ENCODE assay signal across 17 cellular contexts in the genomic region with DNA sequence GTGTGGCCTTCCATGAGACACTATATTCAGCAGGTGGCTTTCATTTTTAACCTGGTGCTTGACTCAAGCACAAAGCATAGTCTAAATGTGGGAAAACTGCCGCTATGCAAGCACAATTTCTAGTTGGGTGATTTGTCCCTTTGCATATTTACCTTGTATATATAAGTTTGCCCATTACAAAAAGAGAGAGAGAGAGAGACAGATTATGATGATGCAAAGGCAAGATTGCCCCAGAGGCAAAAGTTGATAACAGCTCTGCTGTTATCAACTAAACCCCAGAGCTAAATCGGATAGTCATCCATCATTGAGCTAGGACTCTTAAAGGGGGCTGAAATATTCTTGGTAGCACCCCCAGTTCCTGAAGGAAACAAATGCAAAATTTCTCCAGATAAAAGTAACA.
DNase-seq lines count a peak whose midpoint lies in the region; ATAC-seq, FAIRE-seq and TF ChIP-seq lines count a peak whose summit lies in the region.
"Had no signal": no experiment of that assay in that cellular context is flagged by ENCODE, and none has a peak within 500 bp of the region (broad histone marks: within the 10 kb centered on the region; RNA-seq: fewer than 3 reads in every experiment).

No MANE protein-coding gene starts in this region.

- H3K4me3 ChIP-seq in GM23338 = no peak overlapping the region
- no peak overlapping the region for H3K4me3 ChIP-seq in Loucy (ENCODE audit: low read length, poor library complexity, severe bottlenecking)
- H3K4me3 ChIP-seq in K562 = no peak overlapping the region

- POLR2A ChIA-PET in K562 (lab: Yijun Ruan, JAX) = no interaction called here

- H3K27me3 Mint-ChIP-seq in GM23338 (ENCODE audit: insufficient read depth, low read depth, poor library complexity) = peaks cover 1% of the 10 kb centered on the region
- H3K27me3 Mint-ChIP-seq in activated T-helper 17 cell treated with anti-CD3 and anti-CD28 coated beads, Interleukin-2, amount 50 U/mL, for 72 hours = peaks cover 10% of the 10 kb centered on the region

- WGBS in K562 (ENCODE audit: insufficient coverage, low coverage, missing lambda C conversion rate) = 6% methylated on average over 2 of the region's 2 CpGs

- H3K36me3 ChIP-seq in GM23338 (ENCODE audit: insufficient read depth) (no peaks in the 10 kb centered on the region), Loucy (ENCODE audit: insufficient read depth, low read length) (no peaks in the 10 kb centered on the region), K562 (ENCODE audit: control insufficient read depth, insufficient read depth, low read length) (no peaks in the 10 kb centered on the region)

- no peaks in the 10 kb centered on the region for H3K9me3 Mint-ChIP-seq in GM23338
- H3K9me3 Mint-ChIP-seq in activated T-helper 17 cell treated with anti-CD3 and anti-CD28 coated beads, Interleukin-2, amount 50 U/mL, for 72 hours = no peaks in the 10 kb centered on the region
- H3K9me3 Mint-ChIP-seq: CD4-positive, alpha-beta memory T cell had no signal

- H3K4me2 ChIP-seq in GM23338 (no peak overlapping the region), Loucy (ENCODE audit: low read depth, low read length, poor library complexity, severe bottlenecking) (no peak overlapping the region), K562 (ENCODE audit: insufficient read depth, low read length) (no peak overlapping the region)

- H3K9ac ChIP-seq in Loucy (ENCODE audit: low read depth, low read length, poor library complexity, severe bottlenecking) = no peak overlapping the region
- no peak overlapping the region for H3K9ac ChIP-seq in K562 (ENCODE audit: insufficient read depth in 1 of 2, low read depth in 2 of 2, low read length in 2 of 2)

- no peak overlapping the region for H3K27ac Mint-ChIP-seq in GM23338
- no peak overlapping the region for H3K27ac Mint-ChIP-seq in activated T-helper 17 cell treated with anti-CD3 and anti-CD28 coated beads, Interleukin-2, amount 50 U/mL, for 72 hours
- H3K27ac Mint-ChIP-seq: CD4-positive, alpha-beta memory T cell had no signal

- H3F3A ChIP-seq in GM23338 (replicated peaks; ENCODE audit: low read depth) (no peaks in the 10 kb centered on the region), Loucy (ENCODE audit: low read depth) (no peaks in the 10 kb centered on the region)

- no peak for ATAC-seq in GM23338
- no peak for ATAC-seq in K562
- no peak for ATAC-seq in activated T-helper 17 cell treated with anti-CD3 and anti-CD28 coated beads, Interleukin-2, amount 50 U/mL, for 72 hours (replicated peaks)

- intact Hi-C loops in K562 (cut with micrococcal nuclease) = no loop called here

- H3K36me3 Mint-ChIP-seq in GM23338 (ENCODE audit: low read depth) = no peaks in the 10 kb centered on the region
- H3K36me3 Mint-ChIP-seq in activated T-helper 17 cell treated with anti-CD3 and anti-CD28 coated beads, Interleukin-2, amount 50 U/mL, for 72 hours (ENCODE audit: low read depth) = no peaks in the 10 kb centered on the region
- H3K36me3 Mint-ChIP-seq: CD4-positive, alpha-beta memory T cell had no signal

- H3K9me3 ChIP-seq in Loucy (ENCODE audit: insufficient read depth, low read depth, low read length) (no peaks in the 10 kb centered on the region), K562 (replicated peaks; ENCODE audit: control insufficient read depth, insufficient read depth, low read depth, low read length) (no peaks in the 10 kb centered on the region)

- H4K20me1 ChIP-seq in GM23338 (replicated peaks; ENCODE audit: insufficient read depth) = no peaks in the 10 kb centered on the region
- H4K20me1 ChIP-seq in Loucy (ENCODE audit: insufficient read depth, low read length, poor library complexity, severe bottlenecking) = no peaks in the 10 kb centered on the region
- H4K20me1 ChIP-seq in K562 (replicated peaks; ENCODE audit: control insufficient read depth, insufficient read depth, low read length) = no peaks in the 10 kb centered on the region

- no peak overlapping the region for H3K27ac ChIP-seq in GM23338 (ENCODE audit: low read depth)
- H3K27ac ChIP-seq in K562 (ENCODE audit: extremely low read depth, low read depth, low read length) = no peak overlapping the region

- in situ Hi-C loops in K562 (cut with MboI) = no loop called here

- H2AFZ ChIP-seq in GM23338 = peak overlapping the region; percentile 88
- 0 out of 2 replicates have a peak overlapping the region, but pooled peaks have one; percentile 5 for H2AFZ ChIP-seq in Loucy (ENCODE audit: low read length)
- peak overlapping the region; percentile 30; the same call in 1 of the 2 replicates for H2AFZ ChIP-seq in K562 (ENCODE audit: low read depth, low read length)

- H3K4me1 Mint-ChIP-seq in GM23338 = peaks cover 15% of the 10 kb centered on the region
- no peaks in the 10 kb centered on the region for H3K4me1 Mint-ChIP-seq in activated T-helper 17 cell treated with anti-CD3 and anti-CD28 coated beads, Interleukin-2, amount 50 U/mL, for 72 hours
- H3K4me1 Mint-ChIP-seq: CD4-positive, alpha-beta memory T cell had no signal

- CTCF ChIA-PET in K562 (lab: Yijun Ruan, JAX; ENCODE audit: low intra/inter-chr PET ratio) = no interaction called here

- H3K4me1 ChIP-seq in GM23338 (ENCODE audit: insufficient read depth) (no peaks in the 10 kb centered on the region), Loucy (ENCODE audit: insufficient read depth, low read length, poor library complexity, severe bottlenecking) (no peaks in the 10 kb centered on the region), K562 (replicated peaks in 1 of 2; ENCODE audit: control insufficient read depth in 2 of 2, insufficient read depth in 2 of 2, low read length in 2 of 2) (peaks cover 9 to 21% of the 10 kb centered on the region in 2 experiments; a peak in 3 of 5 replicates)

- H3K79me2 ChIP-seq in GM23338 (replicated peaks; ENCODE audit: insufficient read depth) = no peaks in the 10 kb centered on the region
- H3K79me2 ChIP-seq in Loucy (ENCODE audit: insufficient read depth, low read length) = no peaks in the 10 kb centered on the region
- H3K79me2 ChIP-seq in K562 (ENCODE audit: control insufficient read depth, insufficient read depth, low read length) = no peaks in the 10 kb centered on the region

- H3K9me2 ChIP-seq in GM23338 (ENCODE audit: insufficient read depth) (no peaks in the 10 kb centered on the region), Loucy (replicated peaks; ENCODE audit: low read depth, low read length) (no peaks in the 10 kb centered on the region)

- no peak for FAIRE-seq in K562 (lab: Jason Lieb, UNC)
- FAIRE-seq: G401.6, GM12892, H1 had no signal

- no peaks in the 10 kb centered on the region for H3K9me1 ChIP-seq in K562 (ENCODE audit: control insufficient read depth, insufficient read depth, low read length)

- H3K4me3 Mint-ChIP-seq in GM23338 = no peak overlapping the region
- no peak overlapping the region for H3K4me3 Mint-ChIP-seq in activated T-helper 17 cell treated with anti-CD3 and anti-CD28 coated beads, Interleukin-2, amount 50 U/mL, for 72 hours
- H3K4me3 Mint-ChIP-seq: CD4-positive, alpha-beta memory T cell had no signal

- DNase-seq in GM23338 (ENCODE audit: low spot score) (no peak), K562 (ENCODE audit: extremely low read depth in 1 of 4, low spot score in 3 of 4) (no peak), EL (no peak), T-helper 9 cell (no peak)
- DNase-seq: C1 segment of cervical spinal cord; Calu3; CD4-positive, alpha-beta memory T cell; COR-L47; DMS53; DMS79 treated with DMSO at 0.1 percent for 48 hours; H7; HCEC 1CT had no signal

- TF ChIP-seq CTCF in GM23338 (conservative IDR thresholded peaks at IDR 0.05; ENCODE audit: low read depth in 2 of 2) (no peak), Loucy (conservative IDR thresholded peaks at IDR 0.05; ENCODE audit: low read length) (no peak), K562 (IDR thresholded peaks at IDR 0.05 in 2 of 3, conservative IDR thresholded peaks at IDR 0.05 in 1 of 3; ENCODE audit: insufficient read depth in 2 of 3, low read depth in 1 of 3, low read length in 3 of 3) (no peak)

- no peak for TF ChIP-seq RAD21 in K562 (CRISPR knock-in tag; conservative IDR thresholded peaks at IDR 0.05 in 1 of 2, IDR thresholded peaks at IDR 0.05 in 1 of 2)

- no peak for TF ChIP-seq EP300 in K562 (IDR thresholded peaks at IDR 0.05; ENCODE audit: low read length)

- TF ChIP-seq POLR2A in K562 (conservative IDR thresholded peaks at IDR 0.05) = no peak

- H3K27me3 ChIP-seq in GM23338 (ENCODE audit: insufficient read depth) (no peaks in the 10 kb centered on the region), Loucy (ENCODE audit: insufficient read depth, low read length, poor library complexity, severe bottlenecking) (no peaks in the 10 kb centered on the region), K562 (ENCODE audit: control insufficient read depth in 2 of 2, insufficient read depth in 2 of 2, low read length in 2 of 2) (no peaks in the 10 kb centered on the region)

- no TSS peak for BruUV-seq in K562 (replicated peaks; lab: Mats Ljungman, UMichigan)

TF ChIP-seq in K562, 482 proteins besides CTCF, POLR2A, EP300 and RAD21 (continues in another document):
- TF ChIP-seq PURB (CRISPR knock-in tag; IDR thresholded peaks at IDR 0.05; ENCODE audit: low read depth) = no peak

Comparison
In these comparisons a context has a peak if more than half of its experiments do, and no peak if none do; other contexts are left out.
1. H2AFZ ChIP-seq: peak in every context shown above with its lines; median percentile 88 in GM23338; 30 in K562; 5 in Loucy.